ENCODE assay signal across 1 cellular context in the genomic region with DNA sequence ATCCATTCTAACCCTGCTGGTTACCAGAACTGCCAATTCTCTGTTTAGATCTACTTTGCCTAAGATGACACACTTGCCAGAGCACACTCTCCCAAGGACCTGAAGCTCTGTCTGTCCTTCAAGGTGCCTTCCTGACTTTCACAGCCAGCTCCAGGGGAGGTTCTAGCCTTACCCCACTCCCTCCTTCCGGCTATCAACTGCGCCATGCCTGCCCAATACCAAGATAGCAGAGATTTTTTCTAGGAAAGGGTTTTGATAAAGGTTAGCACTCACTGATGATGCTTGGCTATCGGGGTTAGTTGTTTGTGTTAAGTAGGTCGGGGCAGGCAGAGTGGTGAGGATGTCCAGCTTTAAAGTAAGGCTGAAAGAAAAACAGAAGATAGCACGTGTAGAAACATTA.
TF ChIP-seq lines count a peak whose summit lies in the region.

No MANE protein-coding gene starts in this region.

TF ChIP-seq in K562, 482 proteins besides CTCF, POLR2A, EP300 and RAD21 (continues in another document):
- no peak for TF ChIP-seq EGR1 (conservative IDR thresholded peaks at IDR 0.05)
- TF ChIP-seq ZBED1 (IDR thresholded peaks at IDR 0.05): no peak
- TF ChIP-seq CXXC5 (CRISPR knock-in tag; IDR thresholded peaks at IDR 0.05): no peak
- TF ChIP-seq L3MBTL2 (IDR thresholded peaks at IDR 0.05): no peak
- TF ChIP-seq, protein P1, sequence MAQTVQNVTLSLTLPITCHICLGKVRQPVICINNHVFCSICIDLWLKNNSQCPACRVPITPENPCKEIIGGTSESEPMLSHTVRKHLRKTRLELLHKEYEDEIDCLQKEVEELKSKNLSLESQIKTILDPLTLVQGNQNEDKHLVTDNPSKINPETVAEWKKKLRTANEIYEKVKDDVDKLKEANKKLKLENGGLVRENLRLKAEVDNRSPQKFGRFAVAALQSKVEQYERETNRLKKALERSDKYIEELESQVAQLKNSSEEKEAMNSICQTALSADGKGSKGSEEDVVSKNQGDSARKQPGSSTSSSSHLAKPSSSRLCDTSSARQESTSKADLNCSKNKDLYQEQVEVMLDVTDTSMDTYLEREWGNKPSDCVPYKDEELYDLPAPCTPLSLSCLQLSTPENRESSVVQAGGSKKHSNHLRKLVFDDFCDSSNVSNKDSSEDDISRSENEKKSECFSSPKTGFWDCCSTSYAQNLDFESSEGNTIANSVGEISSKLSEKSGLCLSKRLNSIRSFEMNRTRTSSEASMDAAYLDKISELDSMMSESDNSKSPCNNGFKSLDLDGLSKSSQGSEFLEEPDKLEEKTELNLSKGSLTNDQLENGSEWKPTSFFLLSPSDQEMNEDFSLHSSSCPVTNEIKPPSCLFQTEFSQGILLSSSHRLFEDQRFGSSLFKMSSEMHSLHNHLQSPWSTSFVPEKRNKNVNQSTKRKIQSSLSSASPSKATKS (CRISPR knock-in tag; IDR thresholded peaks at IDR 0.05): no peak
- TF ChIP-seq TRIM28 (IDR thresholded peaks at IDR 0.05): no peak
- TF ChIP-seq RCOR1 (IDR thresholded peaks at IDR 0.05; ENCODE audit: borderline replicate concordance in 1 of 2, low read depth in 2 of 2, low read length in 2 of 2): peak; percentile 20 to 97; a peak in 2 of 4 replicates
- no peak for TF ChIP-seq MCM2 (IDR thresholded peaks at IDR 0.05; ENCODE audit: low read depth)
- no peak for TF ChIP-seq TFE3 (CRISPR knock-in tag; IDR thresholded peaks at IDR 0.05)
- TF ChIP-seq ZNF277 (CRISPR knock-in tag; IDR thresholded peaks at IDR 0.05; ENCODE audit: borderline replicate concordance): no peak
- no peak for TF ChIP-seq HBP1 (CRISPR knock-in tag; IDR thresholded peaks at IDR 0.05)
- TF ChIP-seq ZNF589 (CRISPR knock-in tag; IDR thresholded peaks at IDR 0.05; ENCODE audit: low read depth): no peak
- TF ChIP-seq NCOR1 (IDR thresholded peaks at IDR 0.05): peak; percentile 50; the same call in 1 of the 2 replicates
- no peak for TF ChIP-seq ARID4B (CRISPR knock-in tag; IDR thresholded peaks at IDR 0.05)
- no peak for TF ChIP-seq ZNF764 (CRISPR knock-in tag; IDR thresholded peaks at IDR 0.05; ENCODE audit: low read depth)
- TF ChIP-seq STAG1 (CRISPR knock-in tag; IDR thresholded peaks at IDR 0.05; ENCODE audit: borderline replicate concordance): no peak
- TF ChIP-seq DDX20 (tag; IDR thresholded peaks at IDR 0.05; ENCODE audit: low read depth): no peak
- no peak for TF ChIP-seq BMI1 (IDR thresholded peaks at IDR 0.05; ENCODE audit: low read length)
- no peak for TF ChIP-seq MTA2 (IDR thresholded peaks at IDR 0.05; ENCODE audit: low read depth)
- no peak for TF ChIP-seq ARNT (IDR thresholded peaks at IDR 0.05)
- peak; percentile 75 for TF ChIP-seq CBFA2T3 (IDR thresholded peaks at IDR 0.05)
- no peak for TF ChIP-seq TARDBP (IDR thresholded peaks at IDR 0.05)
- no peak for TF ChIP-seq SPI1 (IDR thresholded peaks at IDR 0.05; ENCODE audit: borderline replicate concordance, low read depth, low read length)
- no peak for TF ChIP-seq ATF4 (CRISPR knock-in tag; IDR thresholded peaks at IDR 0.05)
- TF ChIP-seq ZNF408 (CRISPR knock-in tag; IDR thresholded peaks at IDR 0.05; ENCODE audit: low read depth): no peak
- no peak for TF ChIP-seq KDM5B (IDR thresholded peaks at IDR 0.05; ENCODE audit: insufficient replicate concordance, low read depth, low read length)
- TF ChIP-seq YY1 (IDR thresholded peaks at IDR 0.05; ENCODE audit: borderline replicate concordance in 1 of 3, control insufficient read depth in 1 of 3, extremely low read depth in 1 of 3, insufficient read depth in 3 of 3, insufficient read length in 1 of 3, insufficient replicate concordance in 2 of 3, low read depth in 1 of 3, low read length in 2 of 3): no peak
- TF ChIP-seq, protein P2, sequence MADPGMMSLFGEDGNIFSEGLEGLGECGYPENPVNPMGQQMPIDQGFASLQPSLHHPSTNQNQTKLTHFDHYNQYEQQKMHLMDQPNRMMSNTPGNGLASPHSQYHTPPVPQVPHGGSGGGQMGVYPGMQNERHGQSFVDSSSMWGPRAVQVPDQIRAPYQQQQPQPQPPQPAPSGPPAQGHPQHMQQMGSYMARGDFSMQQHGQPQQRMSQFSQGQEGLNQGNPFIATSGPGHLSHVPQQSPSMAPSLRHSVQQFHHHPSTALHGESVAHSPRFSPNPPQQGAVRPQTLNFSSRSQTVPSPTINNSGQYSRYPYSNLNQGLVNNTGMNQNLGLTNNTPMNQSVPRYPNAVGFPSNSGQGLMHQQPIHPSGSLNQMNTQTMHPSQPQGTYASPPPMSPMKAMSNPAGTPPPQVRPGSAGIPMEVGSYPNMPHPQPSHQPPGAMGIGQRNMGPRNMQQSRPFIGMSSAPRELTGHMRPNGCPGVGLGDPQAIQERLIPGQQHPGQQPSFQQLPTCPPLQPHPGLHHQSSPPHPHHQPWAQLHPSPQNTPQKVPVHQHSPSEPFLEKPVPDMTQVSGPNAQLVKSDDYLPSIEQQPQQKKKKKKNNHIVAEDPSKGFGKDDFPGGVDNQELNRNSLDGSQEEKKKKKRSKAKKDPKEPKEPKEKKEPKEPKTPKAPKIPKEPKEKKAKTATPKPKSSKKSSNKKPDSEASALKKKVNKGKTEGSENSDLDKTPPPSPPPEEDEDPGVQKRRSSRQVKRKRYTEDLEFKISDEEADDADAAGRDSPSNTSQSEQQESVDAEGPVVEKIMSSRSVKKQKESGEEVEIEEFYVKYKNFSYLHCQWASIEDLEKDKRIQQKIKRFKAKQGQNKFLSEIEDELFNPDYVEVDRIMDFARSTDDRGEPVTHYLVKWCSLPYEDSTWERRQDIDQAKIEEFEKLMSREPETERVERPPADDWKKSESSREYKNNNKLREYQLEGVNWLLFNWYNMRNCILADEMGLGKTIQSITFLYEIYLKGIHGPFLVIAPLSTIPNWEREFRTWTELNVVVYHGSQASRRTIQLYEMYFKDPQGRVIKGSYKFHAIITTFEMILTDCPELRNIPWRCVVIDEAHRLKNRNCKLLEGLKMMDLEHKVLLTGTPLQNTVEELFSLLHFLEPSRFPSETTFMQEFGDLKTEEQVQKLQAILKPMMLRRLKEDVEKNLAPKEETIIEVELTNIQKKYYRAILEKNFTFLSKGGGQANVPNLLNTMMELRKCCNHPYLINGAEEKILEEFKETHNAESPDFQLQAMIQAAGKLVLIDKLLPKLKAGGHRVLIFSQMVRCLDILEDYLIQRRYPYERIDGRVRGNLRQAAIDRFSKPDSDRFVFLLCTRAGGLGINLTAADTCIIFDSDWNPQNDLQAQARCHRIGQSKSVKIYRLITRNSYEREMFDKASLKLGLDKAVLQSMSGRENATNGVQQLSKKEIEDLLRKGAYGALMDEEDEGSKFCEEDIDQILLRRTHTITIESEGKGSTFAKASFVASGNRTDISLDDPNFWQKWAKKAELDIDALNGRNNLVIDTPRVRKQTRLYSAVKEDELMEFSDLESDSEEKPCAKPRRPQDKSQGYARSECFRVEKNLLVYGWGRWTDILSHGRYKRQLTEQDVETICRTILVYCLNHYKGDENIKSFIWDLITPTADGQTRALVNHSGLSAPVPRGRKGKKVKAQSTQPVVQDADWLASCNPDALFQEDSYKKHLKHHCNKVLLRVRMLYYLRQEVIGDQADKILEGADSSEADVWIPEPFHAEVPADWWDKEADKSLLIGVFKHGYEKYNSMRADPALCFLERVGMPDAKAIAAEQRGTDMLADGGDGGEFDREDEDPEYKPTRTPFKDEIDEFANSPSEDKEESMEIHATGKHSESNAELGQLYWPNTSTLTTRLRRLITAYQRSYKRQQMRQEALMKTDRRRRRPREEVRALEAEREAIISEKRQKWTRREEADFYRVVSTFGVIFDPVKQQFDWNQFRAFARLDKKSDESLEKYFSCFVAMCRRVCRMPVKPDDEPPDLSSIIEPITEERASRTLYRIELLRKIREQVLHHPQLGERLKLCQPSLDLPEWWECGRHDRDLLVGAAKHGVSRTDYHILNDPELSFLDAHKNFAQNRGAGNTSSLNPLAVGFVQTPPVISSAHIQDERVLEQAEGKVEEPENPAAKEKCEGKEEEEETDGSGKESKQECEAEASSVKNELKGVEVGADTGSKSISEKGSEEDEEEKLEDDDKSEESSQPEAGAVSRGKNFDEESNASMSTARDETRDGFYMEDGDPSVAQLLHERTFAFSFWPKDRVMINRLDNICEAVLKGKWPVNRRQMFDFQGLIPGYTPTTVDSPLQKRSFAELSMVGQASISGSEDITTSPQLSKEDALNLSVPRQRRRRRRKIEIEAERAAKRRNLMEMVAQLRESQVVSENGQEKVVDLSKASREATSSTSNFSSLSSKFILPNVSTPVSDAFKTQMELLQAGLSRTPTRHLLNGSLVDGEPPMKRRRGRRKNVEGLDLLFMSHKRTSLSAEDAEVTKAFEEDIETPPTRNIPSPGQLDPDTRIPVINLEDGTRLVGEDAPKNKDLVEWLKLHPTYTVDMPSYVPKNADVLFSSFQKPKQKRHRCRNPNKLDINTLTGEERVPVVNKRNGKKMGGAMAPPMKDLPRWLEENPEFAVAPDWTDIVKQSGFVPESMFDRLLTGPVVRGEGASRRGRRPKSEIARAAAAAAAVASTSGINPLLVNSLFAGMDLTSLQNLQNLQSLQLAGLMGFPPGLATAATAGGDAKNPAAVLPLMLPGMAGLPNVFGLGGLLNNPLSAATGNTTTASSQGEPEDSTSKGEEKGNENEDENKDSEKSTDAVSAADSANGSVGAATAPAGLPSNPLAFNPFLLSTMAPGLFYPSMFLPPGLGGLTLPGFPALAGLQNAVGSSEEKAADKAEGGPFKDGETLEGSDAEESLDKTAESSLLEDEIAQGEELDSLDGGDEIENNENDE (IDR thresholded peaks at IDR 0.05; ENCODE audit: low read depth, low read length): no peak
- TF ChIP-seq STAT5A (IDR thresholded peaks at IDR 0.05; ENCODE audit: borderline replicate concordance, low read length): peak; percentile 56
- TF ChIP-seq CHCHD3 (CRISPR knock-in tag; IDR thresholded peaks at IDR 0.05): no peak
- no peak for TF ChIP-seq HNRNPK (IDR thresholded peaks at IDR 0.05; ENCODE audit: low read depth, low read length, poor library complexity, severe bottlenecking)
